In the genomic region with DNA sequence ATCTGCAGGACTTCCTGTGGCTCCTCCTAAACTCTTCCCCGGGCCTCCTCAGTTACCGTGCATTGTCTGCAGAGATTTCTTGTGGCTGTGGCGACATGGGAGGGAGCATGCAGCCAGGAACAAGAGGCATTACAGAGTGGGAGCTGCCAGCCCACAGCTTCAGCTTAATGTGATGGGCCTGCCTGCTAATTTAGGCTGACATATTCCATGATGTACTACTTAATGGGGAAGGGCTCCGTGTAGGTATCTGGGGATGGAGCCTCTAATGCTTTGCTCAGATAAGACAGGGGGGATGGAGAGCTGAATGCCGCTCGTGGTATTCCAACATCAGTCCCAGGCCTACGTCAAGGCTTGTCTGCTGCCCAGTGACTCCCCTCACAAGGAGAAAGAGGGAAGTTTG, we compare ENCODE assay signal across 23 cellular contexts.
DNase-seq lines count a peak whose midpoint lies in the region; ATAC-seq, FAIRE-seq and TF ChIP-seq lines count a peak whose summit lies in the region.
"Had no signal": no experiment of that assay in that cellular context is flagged by ENCODE, and none has a peak within 500 bp of the region (broad histone marks: within the 10 kb centered on the region; RNA-seq: fewer than 3 reads in every experiment).

No MANE protein-coding gene starts in this region.

- H3K4me1 Mint-ChIP-seq in brain: peaks cover 8% of the 10 kb centered on the region
- H3K4me1 Mint-ChIP-seq in nephron progenitor cell: peaks cover 10% of the 10 kb centered on the region
- H3K4me1 Mint-ChIP-seq in activated CD4-positive, alpha-beta memory T cell treated with anti-CD3 and anti-CD28 coated beads for 36 hours (ENCODE audit: low read depth): no peaks in the 10 kb centered on the region
- H3K4me1 Mint-ChIP-seq: B cell; CD4-positive, CD25-positive, alpha-beta regulatory T cell; CD8-positive, alpha-beta memory T cell; IgD-negative memory B cell had no signal

- intact Hi-C loops in activated CD4-positive, alpha-beta memory T cell treated with anti-CD3 and anti-CD28 coated beads for 36 hours (cut with micrococcal nuclease): no loop called here

- H3K36me3 Mint-ChIP-seq in brain: peaks cover 10% of the 10 kb centered on the region
- H3K36me3 Mint-ChIP-seq in nephron progenitor cell (ENCODE audit: low read depth): no peaks in the 10 kb centered on the region
- no peaks in the 10 kb centered on the region for H3K36me3 Mint-ChIP-seq in activated CD4-positive, alpha-beta memory T cell treated with anti-CD3 and anti-CD28 coated beads for 36 hours
- H3K36me3 Mint-ChIP-seq: CD4-positive, CD25-positive, alpha-beta regulatory T cell; IgD-negative memory B cell had no signal

- H3K4me3 Mint-ChIP-seq in brain: no peak overlapping the region
- H3K4me3 Mint-ChIP-seq in nephron progenitor cell: no peak overlapping the region
- no peak overlapping the region for H3K4me3 Mint-ChIP-seq in activated CD4-positive, alpha-beta memory T cell treated with anti-CD3 and anti-CD28 coated beads for 36 hours
- H3K4me3 Mint-ChIP-seq: B cell; CD4-positive, CD25-positive, alpha-beta regulatory T cell; CD8-positive, alpha-beta memory T cell; HFFc6; IgD-negative memory B cell had no signal

- POLR2A ChIA-PET in activated CD4-positive, alpha-beta memory T cell treated with anti-CD3 and anti-CD28 coated beads for 36 hours (lab: Charles Lee): no interaction called here

- DNase-seq in KBM-7 (peak; percentile 22), nephron progenitor cell (no peak), COR-L47 (lab: John Stamatoyannopoulos, UW) (no peak), D721Med (ENCODE audit: insufficient read length, low spot score) (no peak)
- no peak for DNase-seq in activated CD4-positive, alpha-beta memory T cell treated with anti-CD3 and anti-CD28 coated beads for 36 hours
- DNase-seq: C1 segment of cervical spinal cord; Caco-2; CD4-positive, CD25-positive, alpha-beta regulatory T cell; CD8-positive, alpha-beta memory T cell; DMS153; DMS79; GDM1; GOT3; H7; HFFc6 had no signal

- in situ Hi-C loops in KBM-7 (cut with MboI; ENCODE audit: low pct_unique_long_range_greater_than_20kb, low sequenced_read_pairs): loop anchor here (25.0 kb wide), 1 partner anchor 309 kb away; no protein-coding TSS in a partner anchor

- no peak for FAIRE-seq in D721Med (lab: Jason Lieb, UNC)
- FAIRE-seq: GM12892, GM18507, HepG2 had no signal

- H3K9me3 Mint-ChIP-seq in brain: no peaks in the 10 kb centered on the region
- H3K9me3 Mint-ChIP-seq in nephron progenitor cell: no peaks in the 10 kb centered on the region
- H3K9me3 Mint-ChIP-seq in activated CD4-positive, alpha-beta memory T cell treated with anti-CD3 and anti-CD28 coated beads for 36 hours: no peaks in the 10 kb centered on the region
- H3K9me3 Mint-ChIP-seq: CD8-positive, alpha-beta memory T cell had no signal

- TF ChIP-seq CTCF in brain (conservative IDR thresholded peaks at IDR 0.05): no peak
- TF ChIP-seq CTCF in nephron progenitor cell (IDR thresholded peaks at IDR 0.05): no peak
- no peak for TF ChIP-seq CTCF in D721Med (IDR thresholded peaks at IDR 0.05; ENCODE audit: insufficient read depth, missing control alignments)

- no peaks in the 10 kb centered on the region for H3K27me3 Mint-ChIP-seq in brain
- peaks cover 7% of the 10 kb centered on the region for H3K27me3 Mint-ChIP-seq in nephron progenitor cell (ENCODE audit: low read depth, poor library complexity)
- H3K27me3 Mint-ChIP-seq in activated CD4-positive, alpha-beta memory T cell treated with anti-CD3 and anti-CD28 coated beads for 36 hours: no peaks in the 10 kb centered on the region
- H3K27me3 Mint-ChIP-seq: CD4-positive, CD25-positive, alpha-beta regulatory T cell; CD8-positive, alpha-beta memory T cell had no signal

- CTCF ChIA-PET in activated CD4-positive, alpha-beta memory T cell treated with anti-CD3 and anti-CD28 coated beads for 36 hours (lab: Charles Lee): no interaction called here

- ATAC-seq in SK-N-SH treated with all-trans-retinoic acid at 6 μM for 48 hours: peak; percentile 92
- ATAC-seq: HCT116, HepG2 had no signal

- H3K27ac Mint-ChIP-seq in brain (peak overlapping the region in 3 of 5 experiments; percentile 10 to 60 (median 35)), nephron progenitor cell (peak overlapping the region; percentile 9)
- no peak overlapping the region for H3K27ac Mint-ChIP-seq in activated CD4-positive, alpha-beta memory T cell treated with anti-CD3 and anti-CD28 coated beads for 36 hours
- H3K27ac Mint-ChIP-seq: B cell; CD4-positive, CD25-positive, alpha-beta regulatory T cell; HFFc6; IgD-negative memory B cell had no signal

TF ChIP-seq in SK-N-SH treated with all-trans-retinoic acid at 6 μM for 48 hours, 23 proteins besides CTCF, POLR2A, EP300 and RAD21 (continues in another document):
- TF ChIP-seq TOX (CRISPR knock-in tag; IDR thresholded peaks at IDR 0.05; ENCODE audit: borderline replicate concordance): no peak
- TF ChIP-seq CSDC2 (CRISPR knock-in tag; IDR thresholded peaks at IDR 0.05): peak; percentile 70; the same call in 1 of the 2 replicates
- TF ChIP-seq ZC3H10 (CRISPR knock-in tag; IDR thresholded peaks at IDR 0.05): no peak
- TF ChIP-seq GLIS3 (CRISPR knock-in tag; IDR thresholded peaks at IDR 0.05): peak; percentile 94
- TF ChIP-seq, protein P1, sequence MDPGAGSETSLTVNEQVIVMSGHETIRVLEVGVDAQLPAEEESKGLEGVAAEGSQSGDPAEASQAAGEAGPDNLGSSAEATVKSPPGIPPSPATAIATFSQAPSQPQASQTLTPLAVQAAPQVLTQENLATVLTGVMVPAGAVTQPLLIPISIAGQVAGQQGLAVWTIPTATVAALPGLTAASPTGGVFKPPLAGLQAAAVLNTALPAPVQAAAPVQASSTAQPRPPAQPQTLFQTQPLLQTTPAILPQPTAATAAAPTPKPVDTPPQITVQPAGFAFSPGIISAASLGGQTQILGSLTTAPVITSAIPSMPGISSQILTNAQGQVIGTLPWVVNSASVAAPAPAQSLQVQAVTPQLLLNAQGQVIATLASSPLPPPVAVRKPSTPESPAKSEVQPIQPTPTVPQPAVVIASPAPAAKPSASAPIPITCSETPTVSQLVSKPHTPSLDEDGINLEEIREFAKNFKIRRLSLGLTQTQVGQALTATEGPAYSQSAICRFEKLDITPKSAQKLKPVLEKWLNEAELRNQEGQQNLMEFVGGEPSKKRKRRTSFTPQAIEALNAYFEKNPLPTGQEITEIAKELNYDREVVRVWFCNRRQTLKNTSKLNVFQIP (CRISPR knock-in tag; IDR thresholded peaks at IDR 0.05; ENCODE audit: borderline replicate concordance, low read depth): peak; percentile 76; the same call in 1 of the 2 replicates
- TF ChIP-seq, protein P2, sequence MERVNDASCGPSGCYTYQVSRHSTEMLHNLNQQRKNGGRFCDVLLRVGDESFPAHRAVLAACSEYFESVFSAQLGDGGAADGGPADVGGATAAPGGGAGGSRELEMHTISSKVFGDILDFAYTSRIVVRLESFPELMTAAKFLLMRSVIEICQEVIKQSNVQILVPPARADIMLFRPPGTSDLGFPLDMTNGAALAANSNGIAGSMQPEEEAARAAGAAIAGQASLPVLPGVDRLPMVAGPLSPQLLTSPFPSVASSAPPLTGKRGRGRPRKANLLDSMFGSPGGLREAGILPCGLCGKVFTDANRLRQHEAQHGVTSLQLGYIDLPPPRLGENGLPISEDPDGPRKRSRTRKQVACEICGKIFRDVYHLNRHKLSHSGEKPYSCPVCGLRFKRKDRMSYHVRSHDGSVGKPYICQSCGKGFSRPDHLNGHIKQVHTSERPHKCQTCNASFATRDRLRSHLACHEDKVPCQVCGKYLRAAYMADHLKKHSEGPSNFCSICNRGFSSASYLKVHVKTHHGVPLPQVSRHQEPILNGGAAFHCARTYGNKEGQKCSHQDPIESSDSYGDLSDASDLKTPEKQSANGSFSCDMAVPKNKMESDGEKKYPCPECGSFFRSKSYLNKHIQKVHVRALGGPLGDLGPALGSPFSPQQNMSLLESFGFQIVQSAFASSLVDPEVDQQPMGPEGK (CRISPR knock-in tag; IDR thresholded peaks at IDR 0.05; ENCODE audit: borderline replicate concordance): no peak; the same call in 1 of the 2 replicates
- no peak for TF ChIP-seq SNAI2 (CRISPR knock-in tag; IDR thresholded peaks at IDR 0.05)
- no peak for TF ChIP-seq BACH2 (CRISPR knock-in tag; IDR thresholded peaks at IDR 0.05; ENCODE audit: borderline replicate concordance)
- TF ChIP-seq OSR1 (CRISPR knock-in tag; IDR thresholded peaks at IDR 0.05): no peak
- TF ChIP-seq ZNF8 (CRISPR knock-in tag; IDR thresholded peaks at IDR 0.05): peak; percentile 61; the same call in 1 of the 2 replicates
- peak; percentile 51; the same call in 1 of the 2 replicates for TF ChIP-seq ESRRG (CRISPR knock-in tag; IDR thresholded peaks at IDR 0.05)
- TF ChIP-seq, protein P3, sequence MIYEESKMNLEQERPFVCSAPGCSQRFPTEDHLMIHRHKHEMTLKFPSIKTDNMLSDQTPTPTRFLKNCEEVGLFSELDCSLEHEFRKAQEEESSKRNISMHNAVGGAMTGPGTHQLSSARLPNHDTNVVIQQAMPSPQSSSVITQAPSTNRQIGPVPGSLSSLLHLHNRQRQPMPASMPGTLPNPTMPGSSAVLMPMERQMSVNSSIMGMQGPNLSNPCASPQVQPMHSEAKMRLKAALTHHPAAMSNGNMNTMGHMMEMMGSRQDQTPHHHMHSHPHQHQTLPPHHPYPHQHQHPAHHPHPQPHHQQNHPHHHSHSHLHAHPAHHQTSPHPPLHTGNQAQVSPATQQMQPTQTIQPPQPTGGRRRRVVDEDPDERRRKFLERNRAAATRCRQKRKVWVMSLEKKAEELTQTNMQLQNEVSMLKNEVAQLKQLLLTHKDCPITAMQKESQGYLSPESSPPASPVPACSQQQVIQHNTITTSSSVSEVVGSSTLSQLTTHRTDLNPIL (CRISPR knock-in tag; IDR thresholded peaks at IDR 0.05; ENCODE audit: low read depth): peak; percentile 85
- no peak for TF ChIP-seq ARNTL (CRISPR knock-in tag; IDR thresholded peaks at IDR 0.05; ENCODE audit: borderline replicate concordance, low read depth)
- TF ChIP-seq PPARA (CRISPR knock-in tag; IDR thresholded peaks at IDR 0.05; ENCODE audit: borderline replicate concordance): no peak
- no peak for TF ChIP-seq ZNF565 (CRISPR knock-in tag; conservative IDR thresholded peaks at IDR 0.05; ENCODE audit: low read depth)
- peak; percentile 94 for TF ChIP-seq ZFP3 (CRISPR knock-in tag; IDR thresholded peaks at IDR 0.05)
- TF ChIP-seq ZFP30 (CRISPR knock-in tag; IDR thresholded peaks at IDR 0.05): peak; percentile 10; the same call in 1 of the 2 replicates
